31 cellular contexts compared by ENCODE assay signal in the genomic region with DNA sequence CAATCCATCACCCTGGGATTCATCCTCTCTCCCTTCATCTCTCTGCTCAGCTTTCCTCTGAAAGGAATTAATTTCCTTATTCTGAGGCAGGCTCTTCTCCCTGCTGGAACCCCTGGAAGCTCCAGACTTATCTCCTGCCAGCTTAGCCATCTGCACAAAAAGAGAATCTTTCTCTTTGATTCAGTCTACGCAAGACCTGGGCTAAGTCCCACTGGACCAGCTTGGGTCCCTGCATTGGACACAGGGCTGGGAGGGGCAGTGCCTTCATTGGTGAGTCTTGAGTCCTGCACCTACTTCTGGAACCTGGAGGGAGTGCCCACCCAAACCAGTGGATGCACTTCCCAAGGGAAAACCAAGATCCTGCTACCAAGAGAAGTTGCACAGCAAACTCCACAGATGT.
"Had no signal": no experiment of that assay in that cellular context is flagged by ENCODE, and none has a peak within 500 bp of the region (broad histone marks: within the 10 kb centered on the region; RNA-seq: fewer than 3 reads in every experiment).

No MANE protein-coding gene starts in this region.

- H3K36me3 Mint-ChIP-seq: activated naive CD4-positive, alpha-beta T cell treated with anti-CD3 and anti-CD28 coated beads, Interleukin-2, amount 50 U/mL, for 24 hours; activated naive CD8-positive, alpha-beta T cell treated with anti-CD3 and anti-CD28 coated beads for 36 hours had no signal

- H3K9me3 Mint-ChIP-seq: activated CD4-positive, alpha-beta T cell treated with anti-CD3 and anti-CD28 coated beads, Interleukin-2, amount 10 ng/mL, durations not matched to agents 7 days and 5 days; activated naive CD4-positive, alpha-beta T cell treated with anti-CD3 and anti-CD28 coated beads, Interleukin-2, amount 50 U/mL, for 24 hours; activated naive CD8-positive, alpha-beta T cell treated with anti-CD3 and anti-CD28 coated beads for 36 hours; activated naive CD8-positive, alpha-beta T cell treated with anti-CD3 and anti-CD28 coated beads, Interleukin-2, amount 50 U/mL, for 24 hours; activated T-cell treated with anti-CD3 and anti-CD28 coated beads, Interleukin-2, amount 50 U/mL, for 72 hours; dendritic cell treated with granulocyte-macrophage colony-stimulating factor and Interleukin-4, amounts not matched to agents 40 ng/mL and 50 ng/mL, for 4 days had no signal

- H3K36me3 ChIP-seq: adrenal gland, esophagus muscularis mucosa, gastrocnemius medialis, heart left ventricle had no signal

- H3K27ac ChIP-seq: adrenal gland, body of pancreas, coronary artery, dorsolateral prefrontal cortex, esophagus muscularis mucosa, foreskin keratinocyte, gastrocnemius medialis, heart left ventricle had no signal

- H3K4me1 Mint-ChIP-seq: activated CD4-positive, alpha-beta memory T cell treated with anti-CD3 and anti-CD28 coated beads, Interleukin-2, amount 10 ng/mL, durations not matched to agents 7 days and 5 days; activated CD4-positive, alpha-beta T cell treated with anti-CD3 and anti-CD28 coated beads, Interleukin-2, amount 10 ng/mL, durations not matched to agents 7 days and 5 days; activated naive CD4-positive, alpha-beta T cell treated with anti-CD3 and anti-CD28 coated beads, Interleukin-2, amount 50 U/mL, for 24 hours; activated naive CD8-positive, alpha-beta T cell treated with anti-CD3 and anti-CD28 coated beads for 36 hours; activated naive CD8-positive, alpha-beta T cell treated with anti-CD3 and anti-CD28 coated beads, Interleukin-2, amount 50 U/mL, for 24 hours had no signal

- H3K4me3 Mint-ChIP-seq: activated CD4-positive, alpha-beta memory T cell treated with anti-CD3 and anti-CD28 coated beads, Interleukin-2, amount 10 ng/mL, durations not matched to agents 7 days and 5 days; activated CD4-positive, alpha-beta T cell treated with anti-CD3 and anti-CD28 coated beads, Interleukin-2, amount 10 ng/mL, durations not matched to agents 7 days and 5 days; activated naive CD4-positive, alpha-beta T cell treated with anti-CD3 and anti-CD28 coated beads, Interleukin-2, amount 50 U/mL, for 24 hours; activated naive CD8-positive, alpha-beta T cell treated with anti-CD3 and anti-CD28 coated beads for 36 hours; activated naive CD8-positive, alpha-beta T cell treated with anti-CD3 and anti-CD28 coated beads, Interleukin-2, amount 50 U/mL, for 24 hours; activated T-cell treated with anti-CD3 and anti-CD28 coated beads, Interleukin-2, amount 50 U/mL, for 24 hours; activated T-cell treated with anti-CD3 and anti-CD28 coated beads, Interleukin-2, amount 50 U/mL, for 72 hours; dendritic cell treated with granulocyte-macrophage colony-stimulating factor and Interleukin-4, amounts not matched to agents 40 ng/mL and 50 ng/mL, for 4 days; WTC11 had no signal

- H3K9me3 ChIP-seq: adrenal gland, gastrocnemius medialis had no signal

- DNase-seq: activated CD4-positive, alpha-beta memory T cell treated with anti-CD3 and anti-CD28 coated beads, Interleukin-2, amount 10 ng/mL, durations not matched to agents 7 days and 5 days; activated CD4-positive, alpha-beta T cell treated with anti-CD3 and anti-CD28 coated beads for 1 hour; activated CD4-positive, alpha-beta T cell treated with anti-CD3 and anti-CD28 coated beads for 4 hours; activated CD4-positive, alpha-beta T cell treated with anti-CD3 and anti-CD28 coated beads, Interleukin-2, amount 10 ng/mL, durations not matched to agents 7 days and 5 days; activated CD4-positive, alpha-beta T cell treated with anti-CD3 and anti-CD28 coated beads, Interleukin-2, amount 50 U/mL, for 4 hours; activated CD8-positive, alpha-beta memory T cell treated with anti-CD3 and anti-CD28 coated beads, Interleukin-2, amount 50 U/mL, for 48 hours; activated gamma-delta T cell treated with Interleukin-2 at 50 U/mL for 16 hours; activated naive CD4-positive, alpha-beta T cell treated with Interleukin-2 at 50 U/mL for 16 hours; activated naive CD8-positive, alpha-beta T cell treated with anti-CD3 and anti-CD28 coated beads for 36 hours; activated naive CD8-positive, alpha-beta T cell treated with anti-CD3 and anti-CD28 coated beads, Interleukin-2, amount 50 U/mL, for 24 hours; activated T-cell treated with anti-CD3 and anti-CD28 coated beads for 4 hours; activated T-cell treated with anti-CD3 and anti-CD28 coated beads, Interleukin-2, amount 50 U/mL, for 24 hours; activated T-cell treated with anti-CD3 and anti-CD28 coated beads, Interleukin-2, amount 50 U/mL, for 72 hours; adrenal gland; amygdala; body of pancreas; central memory CD4-positive, alpha-beta T cell; cerebellar nuclear complex; effector memory CD4-positive, alpha-beta T cell; erythroblast; foreskin keratinocyte; gastrocnemius medialis; glutamatergic neuron; heart left ventricle; T-helper 2 cell had no signal

- H3K27me3 ChIP-seq: adrenal gland, body of pancreas, foreskin keratinocyte, gastrocnemius medialis had no signal

- H3K4me1 ChIP-seq: adrenal gland, body of pancreas, esophagus muscularis mucosa, foreskin keratinocyte, gastrocnemius medialis, heart left ventricle had no signal

- H3K4me3 ChIP-seq: adrenal gland, body of pancreas, coronary artery, dorsolateral prefrontal cortex, esophagus muscularis mucosa, gastrocnemius medialis, heart left ventricle had no signal

- H3K27me3 Mint-ChIP-seq: activated CD4-positive, alpha-beta memory T cell treated with anti-CD3 and anti-CD28 coated beads, Interleukin-2, amount 10 ng/mL, durations not matched to agents 7 days and 5 days; activated CD4-positive, alpha-beta T cell treated with anti-CD3 and anti-CD28 coated beads, Interleukin-2, amount 10 ng/mL, durations not matched to agents 7 days and 5 days; dendritic cell treated with granulocyte-macrophage colony-stimulating factor and Interleukin-4, amounts not matched to agents 40 ng/mL and 50 ng/mL, for 4 days had no signal

- H3K27ac Mint-ChIP-seq: activated CD4-positive, alpha-beta memory T cell treated with anti-CD3 and anti-CD28 coated beads, Interleukin-2, amount 10 ng/mL, durations not matched to agents 7 days and 5 days; activated CD4-positive, alpha-beta T cell treated with anti-CD3 and anti-CD28 coated beads, Interleukin-2, amount 10 ng/mL, durations not matched to agents 7 days and 5 days; activated naive CD4-positive, alpha-beta T cell treated with anti-CD3 and anti-CD28 coated beads, Interleukin-2, amount 50 U/mL, for 24 hours; activated naive CD8-positive, alpha-beta T cell treated with anti-CD3 and anti-CD28 coated beads for 36 hours; activated naive CD8-positive, alpha-beta T cell treated with anti-CD3 and anti-CD28 coated beads, Interleukin-2, amount 50 U/mL, for 24 hours; activated T-cell treated with anti-CD3 and anti-CD28 coated beads, Interleukin-2, amount 50 U/mL, for 24 hours; activated T-cell treated with anti-CD3 and anti-CD28 coated beads, Interleukin-2, amount 50 U/mL, for 72 hours; dendritic cell treated with granulocyte-macrophage colony-stimulating factor and Interleukin-4, amounts not matched to agents 40 ng/mL and 50 ng/mL, for 4 days; WTC11 had no signal
